In genomic region chr19:52307275-52307674, GRCh38 we compare ENCODE assay signal across 17 cellular contexts. TPM values are rescaled to one million over a fixed set of nuclear protein-coding genes. Genes with fewer than 3 reads are reported as not detected.
DNase-seq lines count a peak whose midpoint lies in the region; ATAC-seq and TF ChIP-seq lines count a peak whose summit lies in the region.
"Had no signal": no experiment of that assay in that cellular context is flagged by ENCODE, and none has a peak within 500 bp of the region (broad histone marks: within the 10 kb centered on the region; RNA-seq: fewer than 3 reads in every experiment).

No MANE protein-coding gene starts in this region.

- H3K4me3 ChIP-seq in endodermal cell (ENCODE audit: low read length): peak overlapping the region; percentile 70
- H3K4me3 ChIP-seq in spleen: no peak overlapping the region

- H3K27ac ChIP-seq in endodermal cell (ENCODE audit: low read depth, low read length) (no peak overlapping the region), spleen (no peak overlapping the region)
- H3K27ac ChIP-seq: epithelial cell of prostate, RWPE1 had no signal

- H3K27me3 Mint-ChIP-seq in activated naive CD8-positive, alpha-beta T cell treated with anti-CD3 and anti-CD28 coated beads, Interleukin-2, amount 50 U/mL, for 24 hours: no peaks in the 10 kb centered on the region
- H3K27me3 Mint-ChIP-seq in activated naive CD8-positive, alpha-beta T cell treated with anti-CD3 and anti-CD28 coated beads for 36 hours: no peaks in the 10 kb centered on the region
- no peaks in the 10 kb centered on the region for H3K27me3 Mint-ChIP-seq in endodermal cell (ENCODE audit: insufficient read depth)
- H3K27me3 Mint-ChIP-seq in progenitor cell of endocrine pancreas: no peaks in the 10 kb centered on the region
- no peaks in the 10 kb centered on the region for H3K27me3 Mint-ChIP-seq in natural killer cell (ENCODE audit: low read depth in 2 of 2)
- H3K27me3 Mint-ChIP-seq: IgD-negative memory B cell; naive thymus-derived CD8-positive, alpha-beta T cell had no signal

- no peak for TF ChIP-seq CTCF in endodermal cell (conservative IDR thresholded peaks at IDR 0.05)
- TF ChIP-seq CTCF in progenitor cell of endocrine pancreas (IDR thresholded peaks at IDR 0.05; ENCODE audit: unreplicated experiment): no peak
- no peak for TF ChIP-seq CTCF in natural killer cell (IDR thresholded peaks at IDR 0.05)
- no peak for TF ChIP-seq CTCF in spleen (IDR thresholded peaks at IDR 0.05 in 8 of 11, conservative IDR thresholded peaks at IDR 0.05 in 3 of 11)

- H3K4me1 Mint-ChIP-seq in activated naive CD8-positive, alpha-beta T cell treated with anti-CD3 and anti-CD28 coated beads, Interleukin-2, amount 50 U/mL, for 24 hours: no peaks in the 10 kb centered on the region
- H3K4me1 Mint-ChIP-seq in activated naive CD8-positive, alpha-beta T cell treated with anti-CD3 and anti-CD28 coated beads for 36 hours: no peaks in the 10 kb centered on the region
- H3K4me1 Mint-ChIP-seq in endodermal cell: no peaks in the 10 kb centered on the region
- H3K4me1 Mint-ChIP-seq in progenitor cell of endocrine pancreas (ENCODE audit: low read depth): no peaks in the 10 kb centered on the region
- H3K4me1 Mint-ChIP-seq in natural killer cell: no peaks in the 10 kb centered on the region
- H3K4me1 Mint-ChIP-seq: brain; IgD-negative memory B cell; naive thymus-derived CD8-positive, alpha-beta T cell had no signal

- H3K36me3 Mint-ChIP-seq in activated naive CD8-positive, alpha-beta T cell treated with anti-CD3 and anti-CD28 coated beads, Interleukin-2, amount 50 U/mL, for 24 hours (ENCODE audit: low read depth): peaks cover 83% of the 10 kb centered on the region
- H3K36me3 Mint-ChIP-seq in activated naive CD8-positive, alpha-beta T cell treated with anti-CD3 and anti-CD28 coated beads for 36 hours: peaks cover 87% of the 10 kb centered on the region
- H3K36me3 Mint-ChIP-seq in endodermal cell (ENCODE audit: low read depth) (peaks cover 93% of the 10 kb centered on the region), progenitor cell of endocrine pancreas (ENCODE audit: insufficient read depth) (peaks cover 87% of the 10 kb centered on the region), natural killer cell (peaks cover 72% of the 10 kb centered on the region)

- TF ChIP-seq POLR2A in spleen (IDR thresholded peaks at IDR 0.05): no peak

- no peak overlapping the region for H3K4me3 Mint-ChIP-seq in activated naive CD8-positive, alpha-beta T cell treated with anti-CD3 and anti-CD28 coated beads, Interleukin-2, amount 50 U/mL, for 24 hours
- no peak overlapping the region for H3K4me3 Mint-ChIP-seq in activated naive CD8-positive, alpha-beta T cell treated with anti-CD3 and anti-CD28 coated beads for 36 hours
- H3K4me3 Mint-ChIP-seq in endodermal cell (no peak overlapping the region), progenitor cell of endocrine pancreas (ENCODE audit: low read depth) (no peak overlapping the region), natural killer cell (no peak overlapping the region)
- H3K4me3 Mint-ChIP-seq: activated T-cell treated with anti-CD3 and anti-CD28 coated beads, Interleukin-2, amount 50 U/mL, for 72 hours; brain; naive thymus-derived CD8-positive, alpha-beta T cell had no signal

- DNase-seq in activated naive CD8-positive, alpha-beta T cell treated with anti-CD3 and anti-CD28 coated beads, Interleukin-2, amount 50 U/mL, for 24 hours: peak; percentile 23
- DNase-seq in activated naive CD8-positive, alpha-beta T cell treated with anti-CD3 and anti-CD28 coated beads for 36 hours: no peak
- DNase-seq in M059J (ENCODE audit: low read depth): peak; percentile 7
- peak; percentile 74 for DNase-seq in endodermal cell
- no peak for DNase-seq in progenitor cell of endocrine pancreas (ENCODE audit: low spot score, unreplicated experiment)
- DNase-seq in natural killer cell: no peak
- DNase-seq in spleen: no peak
- DNase-seq: C1 segment of cervical spinal cord, immature natural killer cell, T1000 had no signal

- peaks cover 99% of the 10 kb centered on the region for H3K9me3 ChIP-seq in endodermal cell (ENCODE audit: control insufficient read depth, low read length)
- H3K9me3 ChIP-seq in spleen: peaks cover 41 to 100% (median 100%) of the 10 kb centered on the region in 8 donors

- intact Hi-C loops in natural killer cell (cut with micrococcal nuclease): no loop called here
- intact Hi-C loops in spleen (cut with DNase I; ENCODE audit: low total_unique reads): no loop called here

- H3K9me3 Mint-ChIP-seq in activated naive CD8-positive, alpha-beta T cell treated with anti-CD3 and anti-CD28 coated beads, Interleukin-2, amount 50 U/mL, for 24 hours: peaks cover 59% of the 10 kb centered on the region
- peaks cover 53% of the 10 kb centered on the region for H3K9me3 Mint-ChIP-seq in activated naive CD8-positive, alpha-beta T cell treated with anti-CD3 and anti-CD28 coated beads for 36 hours
- H3K9me3 Mint-ChIP-seq in endodermal cell: peaks cover 94% of the 10 kb centered on the region
- peaks cover 61% of the 10 kb centered on the region for H3K9me3 Mint-ChIP-seq in progenitor cell of endocrine pancreas (ENCODE audit: low read depth)
- H3K9me3 Mint-ChIP-seq in natural killer cell: peaks cover 3 to 14% of the 10 kb centered on the region in 2 donors

- H3K36me3 ChIP-seq in endodermal cell (ENCODE audit: control insufficient read depth, insufficient read depth, low read length): peaks cover 94% of the 10 kb centered on the region
- peaks cover 4 to 100% (median 97%) of the 10 kb centered on the region in 6 donors for H3K36me3 ChIP-seq in spleen

- WGBS in endodermal cell (ENCODE audit: insufficient coverage in 1 of 2, insufficient read length in 1 of 2), 2 experiments: 94 to 98% methylated on average over 9 to 10 of the region's 10 CpGs
- 95 to 98% (median 97%) methylated on average over 10 of the region's 10 CpGs for WGBS in spleen, 5 donors

- H3K27ac Mint-ChIP-seq in activated naive CD8-positive, alpha-beta T cell treated with anti-CD3 and anti-CD28 coated beads, Interleukin-2, amount 50 U/mL, for 24 hours: no peak overlapping the region
- no peak overlapping the region for H3K27ac Mint-ChIP-seq in activated naive CD8-positive, alpha-beta T cell treated with anti-CD3 and anti-CD28 coated beads for 36 hours
- H3K27ac Mint-ChIP-seq in endodermal cell (no peak overlapping the region), progenitor cell of endocrine pancreas (peak overlapping the region; percentile 69), natural killer cell (peak overlapping the region in 1 of 2 donors; percentile 42)
- H3K27ac Mint-ChIP-seq: activated T-cell treated with anti-CD3 and anti-CD28 coated beads, Interleukin-2, amount 50 U/mL, for 72 hours; brain; IgD-negative memory B cell; immature natural killer cell had no signal

- no peak overlapping the region for H3K9ac ChIP-seq in endodermal cell (ENCODE audit: extremely low read depth, low read length, poor library complexity, severe bottlenecking)

- H3K4me1 ChIP-seq in endodermal cell (ENCODE audit: control insufficient read depth, insufficient read depth, low read length) (no peaks in the 10 kb centered on the region), spleen (no peaks in the 10 kb centered on the region)

- no peak for ATAC-seq in activated naive CD8-positive, alpha-beta T cell treated with anti-CD3 and anti-CD28 coated beads, Interleukin-2, amount 50 U/mL, for 24 hours
- no peak for ATAC-seq in natural killer cell
- ATAC-seq in GM19395 (IDR thresholded peaks at IDR 0.05; ENCODE audit: unreplicated experiment): no peak
- ATAC-seq: activated T-cell treated with anti-CD3 and anti-CD28 coated beads, Interleukin-2, amount 50 U/mL, for 72 hours; naive thymus-derived CD8-positive, alpha-beta T cell had no signal

- H3K27me3 ChIP-seq in endodermal cell (ENCODE audit: control insufficient read depth, insufficient read depth, low read length, poor library complexity, severe bottlenecking): no peaks in the 10 kb centered on the region
- no peaks in the 10 kb centered on the region for H3K27me3 ChIP-seq in spleen (replicated peaks in 1 of 7)

RNA-seq across cellular contexts. Expression of gene ZNF480, which starts 10.3 kb away (rescaled TPM):
- total RNA-seq in activated naive CD8-positive, alpha-beta T cell treated with anti-CD3 and anti-CD28 coated beads for 36 hours: 1 to 10 TPM; 5.7 to 6.4 TPM
- 10.2 and 13.6 TPM in 2 replicates for total RNA-seq in M059J (2014; rRNA removed; shearing (Covaris generic))
- total RNA-seq in endodermal cell: 10 to 100 TPM; 31.1 to 38.5 TPM
- 13.1 TPM for polyA plus RNA-seq in endodermal cell (2013, experiment 1 of 2)
- 14.9 TPM for polyA plus RNA-seq in endodermal cell (2013, experiment 2 of 2)
- 25.7 and 27.2 TPM in 2 replicates for total RNA-seq in progenitor cell of endocrine pancreas
- total RNA-seq in natural killer cell: 1 to 10 TPM; 6.4 to 9.4 (median 7.6) TPM
- total RNA-seq in spleen: 10 to 100 TPM in 5 of 7 donors, 1 to 10 TPM in 2; 9.1 to 17.2 (median 13.4) TPM
- polyA plus RNA-seq in spleen: 10 to 100 TPM in 1 of 3 donors, 1 to 10 TPM in 2; 5.4 to 10.6 (median 9.2) TPM

RNA-seq across cellular contexts. Expression of gene ZNF610, which starts 28.8 kb away (rescaled TPM):
- 1 to 10 TPM; 2.4 to 2.9 TPM for total RNA-seq in activated naive CD8-positive, alpha-beta T cell treated with anti-CD3 and anti-CD28 coated beads for 36 hours
- total RNA-seq in M059J (2014; rRNA removed; shearing (Covaris generic)): 3.5 and 4.5 TPM in 2 replicates
- total RNA-seq in endodermal cell (10 to 100 TPM in 1 of 2 donors, 1 to 10 TPM in 1; 8.1 to 15.2 TPM), progenitor cell of endocrine pancreas (24.8 and 27.1 TPM in 2 replicates), natural killer cell (under 1 TPM; 0.68 to 0.86 (median 0.82) TPM), spleen (1 to 10 TPM; 1.3 to 6.4 (median 2.3) TPM)
- 10.4 TPM for polyA plus RNA-seq in endodermal cell (2013, experiment 1 of 2)
- polyA plus RNA-seq in endodermal cell (2013, experiment 2 of 2): 10.6 TPM
- 1 to 10 TPM in 2 of 3 donors, under 1 TPM in 1; 0.91 to 1.5 (median 1.5) TPM for polyA plus RNA-seq in spleen

RNA-seq across cellular contexts. Expression of gene ZNF766, which starts 37.9 kb away (rescaled TPM):
- total RNA-seq in activated naive CD8-positive, alpha-beta T cell treated with anti-CD3 and anti-CD28 coated beads for 36 hours: 10 to 100 TPM; 28.6 to 31.4 TPM
- 23.9 and 24.6 TPM in 2 replicates for total RNA-seq in M059J (2014; rRNA removed; shearing (Covaris generic))
- total RNA-seq in endodermal cell (10 to 100 TPM; 31.2 to 41.6 TPM), progenitor cell of endocrine pancreas (27.1 and 29.4 TPM in 2 replicates), natural killer cell (10 to 100 TPM; 29.4 to 36.9 (median 32.9) TPM), spleen (10 to 100 TPM; 11.7 to 24.9 (median 19.1) TPM)
- 19.9 TPM for polyA plus RNA-seq in endodermal cell (2013, experiment 1 of 2)
- polyA plus RNA-seq in endodermal cell (2013, experiment 2 of 2): 20.2 TPM
- polyA plus RNA-seq in spleen: 1 to 10 TPM; 4.2 to 4.5 (median 4.3) TPM

Comparison
In these comparisons a context has a peak if more than half of its experiments do, and no peak if none do; other contexts are left out.
1. DNase-seq: peak in activated naive CD8-positive, alpha-beta T cell treated with anti-CD3 and anti-CD28 coated beads, Interleukin-2, amount 50 U/mL, for 24 hours (single experiment), M059J (single experiment) and endodermal cell (single experiment); none in activated naive CD8-positive, alpha-beta T cell treated with anti-CD3 and anti-CD28 coated beads for 36 hours (single experiment), progenitor cell of endocrine pancreas (single experiment), natural killer cell (single experiment) and spleen (single experiment).